21 cellular contexts compared by ENCODE assay signal in the genomic region with DNA sequence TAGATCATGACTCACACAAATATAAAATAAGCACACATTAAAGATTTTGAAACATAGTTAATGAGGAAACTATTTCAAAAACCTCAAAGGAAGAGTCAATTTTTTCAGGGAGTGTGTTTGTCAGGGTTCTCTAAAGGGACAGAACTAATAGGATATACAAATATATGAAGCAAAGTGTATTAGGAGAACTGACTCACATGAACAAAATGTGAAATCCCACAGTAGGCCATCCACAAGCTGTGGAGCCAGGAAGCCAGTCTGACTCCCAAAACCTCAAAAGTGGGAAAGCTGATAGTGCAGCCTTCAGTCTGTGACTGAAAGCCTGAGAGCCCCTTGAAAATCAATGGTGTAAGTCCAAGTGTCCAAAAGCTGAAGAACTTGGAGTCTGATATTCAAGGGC.
"Had no signal": no experiment of that assay in that cellular context is flagged by ENCODE, and none has a peak within 500 bp of the region (broad histone marks: within the 10 kb centered on the region; RNA-seq: fewer than 3 reads in every experiment).

No MANE protein-coding gene starts in this region.

- H3K36me3 ChIP-seq: brain microvascular endothelial cell, right lobe of liver, transverse colon had no signal

- H3K27ac ChIP-seq: brain microvascular endothelial cell, foreskin keratinocyte, right lobe of liver, skin epidermis, testis, transverse colon had no signal

- H3K27me3 ChIP-seq: brain microvascular endothelial cell, foreskin keratinocyte, right lobe of liver, testis, transverse colon had no signal

- H3K9me3 ChIP-seq: right lobe of liver, testis had no signal

- H3K4me3 ChIP-seq: right lobe of liver, skin epidermis, testis, transverse colon had no signal

- DNase-seq: activated B cell treated with CpG ODN at 0.5 μM for 24 hours; activated CD8-positive, alpha-beta memory T cell treated with anti-CD3 and anti-CD28 coated beads, Interleukin-2, amount 10 ng/mL, durations not matched to agents 7 days and 5 days; activated CD8-positive, alpha-beta T cell treated with anti-CD3 and anti-CD28 coated beads, Interleukin-2, amount 10 ng/mL, durations not matched to agents 7 days and 5 days; activated naive CD4-positive, alpha-beta T cell; activated T-cell treated with anti-CD3 and anti-CD28 coated beads, Interleukin-2, amount 50 U/mL, for 48 hours; anterior cingulate cortex; brain microvascular endothelial cell; cortex of kidney; effector memory CD8-positive, alpha-beta T cell; erythroblast; foreskin keratinocyte; left ventricle myocardium superior; right lobe of liver; stimulated activated CD4-positive, alpha-beta T cell treated with anti-CD3 and anti-CD28 coated beads, Interleukin-12 subunit alpha, Interleukin-12 subunit beta, amount 100 ng/mL, for 4 hours; stimulated activated CD4-positive, alpha-beta T cell treated with anti-CD3 and anti-CD28 coated beads, Interleukin-4, amount 100 ng/mL, for 1 hour; stimulated activated naive CD8-positive, alpha-beta T cell treated with anti-CD3 and anti-CD28 coated beads, Interleukin-15, Interleukin-2, amounts not matched to agents 100 U/mL and 50 U/mL, for 24 hours; T-helper 17 cell; T1000; testis; transverse colon had no signal

- ATAC-seq: activated CD8-positive, alpha-beta memory T cell treated with anti-CD3 and anti-CD28 coated beads, Interleukin-2, amount 10 ng/mL, durations not matched to agents 7 days and 5 days; activated CD8-positive, alpha-beta T cell treated with anti-CD3 and anti-CD28 coated beads, Interleukin-2, amount 10 ng/mL, durations not matched to agents 7 days and 5 days; effector memory CD8-positive, alpha-beta T cell; foreskin keratinocyte; left ventricle myocardium superior; right lobe of liver; stimulated activated naive CD8-positive, alpha-beta T cell treated with anti-CD3 and anti-CD28 coated beads, Interleukin-15, Interleukin-2, amounts not matched to agents 100 U/mL and 50 U/mL, for 24 hours; T-helper 17 cell had no signal
